29 cellular contexts compared by ENCODE assay signal in the genomic region with DNA sequence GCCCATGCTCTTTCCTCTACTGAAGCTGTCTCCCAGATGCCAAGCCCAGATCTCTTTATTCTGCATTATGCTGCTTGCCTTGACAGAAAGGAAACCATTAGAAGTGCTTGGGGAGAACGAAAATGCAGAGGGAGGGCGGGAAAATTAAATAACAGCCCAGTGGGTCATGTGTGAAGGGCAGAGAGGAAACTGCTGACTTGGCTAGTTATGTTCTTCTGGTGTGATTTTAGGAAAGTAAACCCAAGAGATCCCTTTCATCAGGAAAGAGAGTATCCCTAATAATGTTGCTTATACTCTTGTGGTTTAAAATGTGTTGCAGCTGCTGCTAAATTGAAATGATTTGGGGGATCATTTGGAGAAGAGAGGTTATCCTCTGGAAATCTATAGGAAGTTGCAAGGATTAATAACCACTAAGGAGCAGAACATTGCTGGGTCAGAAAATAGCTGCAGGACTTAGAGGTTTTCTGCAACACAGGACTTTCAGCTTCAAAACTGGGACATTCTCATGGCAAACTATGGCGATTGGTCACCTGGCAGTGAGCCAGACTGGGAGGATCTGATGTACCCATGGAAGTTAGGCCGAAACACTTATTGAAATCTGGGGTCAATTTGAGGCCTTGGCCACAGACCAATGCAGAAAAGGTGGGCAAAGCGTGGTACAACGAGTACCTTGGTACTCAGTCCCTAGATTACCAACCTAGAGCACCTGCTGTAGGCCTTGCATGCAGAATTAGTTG. TPM values are rescaled to one million over a fixed set of nuclear protein-coding genes. Genes with fewer than 3 reads are reported as not detected.
DNase-seq lines count a peak whose midpoint lies in the region; ATAC-seq, FAIRE-seq and TF ChIP-seq lines count a peak whose summit lies in the region.
"Had no signal": no experiment of that assay in that cellular context is flagged by ENCODE, and none has a peak within 500 bp of the region (broad histone marks: within the 10 kb centered on the region; RNA-seq: fewer than 3 reads in every experiment).

No MANE protein-coding gene starts in this region.

- POLR2A ChIA-PET in HepG2 (lab: Yijun Ruan, JAX), result no interaction called here

- DNase-seq in AG10803 (ENCODE audit: low read depth) (peak; percentile 32), GM23248 (peak; percentile 58), HepG2 (ENCODE audit: low spot score) (no peak), UCSD-AML1 (lab: John Stamatoyannopoulos, UW; ENCODE audit: unreplicated experiment) (no peak), NCI-H1436 treated with DMSO at 0.1 percent for 48 hours (lab: John Stamatoyannopoulos, UW) (no peak)
- DNase-seq in central memory CD8-positive, alpha-beta T cell (ENCODE audit: low spot score in 2 of 2), result no peak
- no peak for DNase-seq in activated T-helper 2 cell treated with anti-CD3 and anti-CD28 coated beads, Interferon-gamma antibody, Interleukin-2, Interleukin-4, amounts not matched to agents 10 μg/mL and 5 μg/mL and 100 μg/mL, durations not matched to agents 14 hours and 24 hours and 36 hours (ENCODE audit: low spot score)
- DNase-seq: activated CD4-positive, alpha-beta T cell treated with anti-CD3 and anti-CD28 coated beads for 36 hours; activated CD8-positive, alpha-beta T cell treated with anti-CD3 and anti-CD28 coated beads, Interleukin-2, amount 10 ng/mL, durations not matched to agents 7 days and 5 days; activated naive CD4-positive, alpha-beta T cell treated with anti-CD3 and anti-CD28 coated beads, Interleukin-2, amount 10 ng/mL, durations not matched to agents 7 days and 5 days; amygdala; brain microvascular endothelial cell; effector CD8-positive, alpha-beta T cell; GDM1; NCI-H1092 treated with DMSO at 0.1 percent for 48 hours; NCI-H187; NCI-H2171; NCI-H526; Peyer's patch; SHP77 treated with DMSO at 0.1 percent for 48 hours; SW 1271; transverse colon had no signal

- peaks cover 57% of the 10 kb centered on the region for H3F3A ChIP-seq in GM23248 (ENCODE audit: insufficient read depth)

- H3K9me3 ChIP-seq in GM23248 (ENCODE audit: low read depth), result no peaks in the 10 kb centered on the region
- no peaks in the 10 kb centered on the region for H3K9me3 ChIP-seq in HepG2 (ENCODE audit: low read length)
- H3K9me3 ChIP-seq: BLaER1, Peyer's patch, prostate gland, transverse colon had no signal

- peaks cover 5% of the 10 kb centered on the region for H3K36me3 Mint-ChIP-seq in central memory CD8-positive, alpha-beta T cell (ENCODE audit: insufficient read depth)
- H3K36me3 Mint-ChIP-seq in activated T-helper 2 cell treated with anti-CD3 and anti-CD28 coated beads, Interferon-gamma antibody, Interleukin-2, Interleukin-4, amounts not matched to agents 10 μg/mL and 5 μg/mL and 100 μg/mL, durations not matched to agents 14 hours and 24 hours and 36 hours (ENCODE audit: low read depth), result no peaks in the 10 kb centered on the region
- H3K36me3 Mint-ChIP-seq: activated naive CD4-positive, alpha-beta T cell treated with anti-CD3 and anti-CD28 coated beads, Interleukin-2, amount 10 ng/mL, durations not matched to agents 7 days and 5 days; mesothelial cell of epicardium; stimulated activated effector memory CD8-positive, alpha-beta T cell treated with anti-CD3 and anti-CD28 coated beads, Interleukin-12 subunit alpha, Interleukin-12 subunit beta, amount 100 ng/mL, for 72 hours had no signal

- H4K20me1 ChIP-seq in GM23248 (ENCODE audit: insufficient read depth) (no peaks in the 10 kb centered on the region), HepG2 (ENCODE audit: insufficient read depth, low read length) (no peaks in the 10 kb centered on the region)
- H4K20me1 ChIP-seq: BLaER1 had no signal

- in situ Hi-C loops in GM23248 (cut with MboI) (no loop called here), HepG2 (cut with HindIII; ENCODE audit: extremely low pct_ligation_motif_present, low pct_unique_long_range_greater_than_20kb) (no loop called here)

- intact Hi-C loops in HepG2 (cut with micrococcal nuclease; ENCODE audit: unreplicated experiment), result loop anchor here (10.0 kb wide), 1 partner anchor 673 kb away; no protein-coding TSS in a partner anchor
- intact Hi-C loops in activated T-helper 2 cell treated with anti-CD3 and anti-CD28 coated beads, Interferon-gamma antibody, Interleukin-2, Interleukin-4, amounts not matched to agents 10 μg/mL and 5 μg/mL and 100 μg/mL, durations not matched to agents 14 hours and 24 hours and 36 hours (cut with micrococcal nuclease), result loop anchor here (2.0 to 5.0 kb wide), 2 partner anchors 236 to 659 kb away; no protein-coding TSS in a partner anchor

- no TSS peak for BruUV-seq in HepG2 (replicated peaks; lab: Mats Ljungman, UMichigan)

- H3K79me2 ChIP-seq in GM23248 (ENCODE audit: insufficient read depth) (peaks cover 23% of the 10 kb centered on the region), HepG2 (ENCODE audit: insufficient read depth, low read length) (no peaks in the 10 kb centered on the region)

- CTCF ChIA-PET in HepG2 (lab: Yijun Ruan, JAX; ENCODE audit: low intra/inter-chr PET ratio, low total read pairs), result interaction anchor here (1.3 to 2.2 kb wide), 3 partner anchors 18 to 671 kb away, joined by 3 to 35 read pairs (median 5); no protein-coding TSS in a partner anchor

- H3K27ac ChIP-seq in GM23248 (no peak overlapping the region), HepG2 (ENCODE audit: extremely low read length, insufficient read depth, low read length) (no peak overlapping the region)
- H3K27ac ChIP-seq: BLaER1, brain microvascular endothelial cell, Peyer's patch, prostate gland, transverse colon, VCaP had no signal

- H3K9ac ChIP-seq in GM23248, result no peak overlapping the region
- H3K9ac ChIP-seq in HepG2 (ENCODE audit: insufficient read depth, low read depth, low read length), result no peak overlapping the region
- H3K9ac ChIP-seq: BLaER1 had no signal

- H3K36me3 ChIP-seq in GM23248 (ENCODE audit: low read depth) (no peaks in the 10 kb centered on the region), HepG2 (replicated peaks in 1 of 2; ENCODE audit: control insufficient read depth in 1 of 2, insufficient read depth in 2 of 2, low read length in 2 of 2) (no peaks in the 10 kb centered on the region)
- H3K36me3 ChIP-seq: BLaER1, brain microvascular endothelial cell, Peyer's patch, prostate gland, transverse colon had no signal

- H3K27me3 Mint-ChIP-seq in central memory CD8-positive, alpha-beta T cell, result no peaks in the 10 kb centered on the region
- H3K27me3 Mint-ChIP-seq in activated T-helper 2 cell treated with anti-CD3 and anti-CD28 coated beads, Interferon-gamma antibody, Interleukin-2, Interleukin-4, amounts not matched to agents 10 μg/mL and 5 μg/mL and 100 μg/mL, durations not matched to agents 14 hours and 24 hours and 36 hours (ENCODE audit: low read depth), result peaks cover 7% of the 10 kb centered on the region
- H3K27me3 Mint-ChIP-seq: activated CD4-positive, alpha-beta T cell treated with anti-CD3 and anti-CD28 coated beads for 36 hours had no signal

- H3K27me3 ChIP-seq in GM23248 (replicated peaks; ENCODE audit: insufficient read depth), result no peaks in the 10 kb centered on the region
- H3K27me3 ChIP-seq in HepG2 (ENCODE audit: control insufficient read depth in 1 of 2, insufficient read depth in 2 of 2, low read length in 2 of 2), result peaks cover 0 to 6% of the 10 kb centered on the region in 2 experiments; a peak in 1 of 5 replicates
- H3K27me3 ChIP-seq: BLaER1, brain microvascular endothelial cell, Peyer's patch, transverse colon had no signal

- H3K4me2 ChIP-seq in GM23248 (ENCODE audit: unreplicated experiment) (no peak overlapping the region), HepG2 (ENCODE audit: low read depth, low read length) (no peak overlapping the region)
- H3K4me2 ChIP-seq: BLaER1 had no signal

- no peaks in the 10 kb centered on the region for H3K9me2 ChIP-seq in GM23248 (ENCODE audit: insufficient read depth)

- H2AFZ ChIP-seq in GM23248, result no peak overlapping the region
- H2AFZ ChIP-seq in HepG2 (ENCODE audit: low read length), result no peak overlapping the region

- peaks cover 56% of the 10 kb centered on the region for H3K4me1 ChIP-seq in GM23248 (ENCODE audit: insufficient read depth)
- peaks cover 25% of the 10 kb centered on the region for H3K4me1 ChIP-seq in HepG2 (ENCODE audit: insufficient read depth, low read length)
- H3K4me1 ChIP-seq: BLaER1, prostate gland had no signal

- peak overlapping the region; percentile 30 for H3K27ac Mint-ChIP-seq in central memory CD8-positive, alpha-beta T cell (ENCODE audit: low read depth)
- no peak overlapping the region for H3K27ac Mint-ChIP-seq in activated T-helper 2 cell treated with anti-CD3 and anti-CD28 coated beads, Interferon-gamma antibody, Interleukin-2, Interleukin-4, amounts not matched to agents 10 μg/mL and 5 μg/mL and 100 μg/mL, durations not matched to agents 14 hours and 24 hours and 36 hours
- H3K27ac Mint-ChIP-seq: activated CD4-positive, alpha-beta T cell treated with anti-CD3 and anti-CD28 coated beads for 36 hours; activated CD8-positive, alpha-beta T cell treated with anti-CD3 and anti-CD28 coated beads, Interleukin-2, amount 10 ng/mL, durations not matched to agents 7 days and 5 days; activated naive CD4-positive, alpha-beta T cell treated with anti-CD3 and anti-CD28 coated beads, Interleukin-2, amount 10 ng/mL, durations not matched to agents 7 days and 5 days; stimulated activated effector memory CD8-positive, alpha-beta T cell treated with anti-CD3 and anti-CD28 coated beads, Interleukin-12 subunit alpha, Interleukin-12 subunit beta, amount 100 ng/mL, for 72 hours had no signal

- TF ChIP-seq RAD21 in HepG2 (CRISPR knock-in tag; IDR thresholded peaks at IDR 0.05), result no peak

- TF ChIP-seq CTCF in AG10803 (conservative IDR thresholded peaks at IDR 0.05; ENCODE audit: low read length) (no peak), HepG2 (CRISPR knock-in tag; IDR thresholded peaks at IDR 0.05) (no peak)

- WGBS in GM23248 (ENCODE audit: low coverage in 1 of 2, low lambda C conversion rate in 2 of 2, missing lambda C conversion rate in 2 of 2), 2 experiments, result 66% methylated on average over 6 of the region's 6 CpGs
- WGBS in HepG2 (ENCODE audit: low lambda C conversion rate), result 57% methylated on average over 6 of the region's 6 CpGs

- H3K9me3 Mint-ChIP-seq in central memory CD8-positive, alpha-beta T cell, result no peaks in the 10 kb centered on the region
- H3K9me3 Mint-ChIP-seq in activated T-helper 2 cell treated with anti-CD3 and anti-CD28 coated beads, Interferon-gamma antibody, Interleukin-2, Interleukin-4, amounts not matched to agents 10 μg/mL and 5 μg/mL and 100 μg/mL, durations not matched to agents 14 hours and 24 hours and 36 hours, result no peaks in the 10 kb centered on the region
- H3K9me3 Mint-ChIP-seq: activated naive CD4-positive, alpha-beta T cell treated with anti-CD3 and anti-CD28 coated beads, Interleukin-2, amount 10 ng/mL, durations not matched to agents 7 days and 5 days; mesothelial cell of epicardium; stimulated activated effector memory CD8-positive, alpha-beta T cell treated with anti-CD3 and anti-CD28 coated beads, Interleukin-12 subunit alpha, Interleukin-12 subunit beta, amount 100 ng/mL, for 72 hours had no signal

- H3K4me3 ChIP-seq in AG10803 (ENCODE audit: low read length) (no peak overlapping the region), GM23248 (no peak overlapping the region), HepG2 (replicated peaks in 1 of 3; ENCODE audit: insufficient read depth in 1 of 3, low read depth in 2 of 3, low read length in 3 of 3) (no peak overlapping the region)
- H3K4me3 ChIP-seq: BLaER1, Peyer's patch, prostate gland, transverse colon had no signal

- no peak for FAIRE-seq in HepG2 (lab: Jason Lieb, UNC)
- FAIRE-seq: colon, keratinocyte had no signal

- TF ChIP-seq EP300 in HepG2 (IDR thresholded peaks at IDR 0.05; ENCODE audit: low read depth in 2 of 2, low read length in 2 of 2) (no peak), HepG2 (CRISPR knock-in tag; IDR thresholded peaks at IDR 0.05; ENCODE audit: borderline replicate concordance) (no peak)

- H3K4me3 Mint-ChIP-seq in central memory CD8-positive, alpha-beta T cell, result no peak overlapping the region
- H3K4me3 Mint-ChIP-seq in activated T-helper 2 cell treated with anti-CD3 and anti-CD28 coated beads, Interferon-gamma antibody, Interleukin-2, Interleukin-4, amounts not matched to agents 10 μg/mL and 5 μg/mL and 100 μg/mL, durations not matched to agents 14 hours and 24 hours and 36 hours (ENCODE audit: low read depth), result no peak overlapping the region
- H3K4me3 Mint-ChIP-seq: activated CD4-positive, alpha-beta T cell treated with anti-CD3 and anti-CD28 coated beads for 36 hours; activated CD8-positive, alpha-beta T cell treated with anti-CD3 and anti-CD28 coated beads, Interleukin-2, amount 10 ng/mL, durations not matched to agents 7 days and 5 days; activated naive CD4-positive, alpha-beta T cell treated with anti-CD3 and anti-CD28 coated beads, Interleukin-2, amount 10 ng/mL, durations not matched to agents 7 days and 5 days; mesothelial cell of epicardium; stimulated activated effector memory CD8-positive, alpha-beta T cell treated with anti-CD3 and anti-CD28 coated beads, Interleukin-12 subunit alpha, Interleukin-12 subunit beta, amount 100 ng/mL, for 72 hours had no signal

- TF ChIP-seq POLR2A in HepG2 (IDR thresholded peaks at IDR 0.05; ENCODE audit: insufficient read depth in 1 of 2, low read depth in 2 of 2, low read length in 2 of 2), result no peak

- no peaks in the 10 kb centered on the region for H3K4me1 Mint-ChIP-seq in central memory CD8-positive, alpha-beta T cell
- H3K4me1 Mint-ChIP-seq in activated T-helper 2 cell treated with anti-CD3 and anti-CD28 coated beads, Interferon-gamma antibody, Interleukin-2, Interleukin-4, amounts not matched to agents 10 μg/mL and 5 μg/mL and 100 μg/mL, durations not matched to agents 14 hours and 24 hours and 36 hours (ENCODE audit: low read depth), result no peaks in the 10 kb centered on the region
- H3K4me1 Mint-ChIP-seq: activated CD4-positive, alpha-beta T cell treated with anti-CD3 and anti-CD28 coated beads for 36 hours; activated naive CD4-positive, alpha-beta T cell treated with anti-CD3 and anti-CD28 coated beads, Interleukin-2, amount 10 ng/mL, durations not matched to agents 7 days and 5 days; stimulated activated effector memory CD8-positive, alpha-beta T cell treated with anti-CD3 and anti-CD28 coated beads, Interleukin-12 subunit alpha, Interleukin-12 subunit beta, amount 100 ng/mL, for 72 hours had no signal

- ATAC-seq in central memory CD8-positive, alpha-beta T cell (replicated peaks; ENCODE audit: extremely low read depth, poor library complexity, severe bottlenecking), result no peak
- ATAC-seq in HepG2, result no peak
- ATAC-seq: activated CD8-positive, alpha-beta T cell treated with anti-CD3 and anti-CD28 coated beads, Interleukin-2, amount 10 ng/mL, durations not matched to agents 7 days and 5 days; stimulated activated effector memory CD8-positive, alpha-beta T cell treated with anti-CD3 and anti-CD28 coated beads, Interleukin-12 subunit alpha, Interleukin-12 subunit beta, amount 100 ng/mL, for 72 hours had no signal

RNA-seq across cellular contexts. Expression of a gene that starts 34.5 kb away (rescaled TPM):
- total RNA-seq in GM23248 (2014; rRNA removed; shearing (Covaris generic)), result 20.9 and 29.8 TPM in 2 replicates
- polyA plus RNA-seq in GM23248 (2016; fragmentation: Nextera tagmentation; extraction: Ambion mirVana) (36.3 and 36.9 TPM in 2 replicates), HepG2 (2011; rRNA removed) (7.1 and 10.7 TPM in 2 replicates)
- total RNA-seq in HepG2 (2016; rRNA removed; fragmentation: Illumina TruSeq; extraction: Trizol), result 20.1 and 27.7 TPM in 2 replicates
- 7.2 and 8.6 TPM in 2 replicates for total RNA-seq in HepG2 (2016; cell fraction: cytosol; rRNA removed; fragmentation: Illumina TruSeq; extraction: Trizol; ENCODE audit: low read depth)
- 21.8 and 30.2 TPM in 2 replicates for total RNA-seq in HepG2 (2016; cell fraction: insoluble cytoplasmic fraction; rRNA removed; fragmentation: Illumina TruSeq; extraction: Trizol)
- 11.7 and 13.1 TPM in 2 replicates for total RNA-seq in HepG2 (2016; cell fraction: membrane; rRNA removed; fragmentation: Illumina TruSeq; extraction: Trizol)
- 11.9 and 12.5 TPM in 2 replicates for total RNA-seq in HepG2 (2016; cell fraction: nucleus; rRNA removed; fragmentation: Illumina TruSeq; extraction: Trizol)
- polyA plus RNA-seq in HepG2 (2011; cell fraction: cytosol; rRNA removed), result 2.9 and 5.3 TPM in 2 replicates
- polyA plus RNA-seq in HepG2 (2011; cell fraction: nucleus; rRNA removed), result 3.3 and 4.4 TPM in 2 replicates
- 19.6 and 22.5 TPM in 2 replicates for polyA plus RNA-seq in HepG2 (2012)
- 7.6 and 8.0 TPM in 2 replicates for polyA plus RNA-seq in HepG2 (2016; cell fraction: cytosol; fragmentation: Illumina TruSeq; extraction: Trizol; ENCODE audit: low read depth)
- polyA plus RNA-seq in HepG2 (2016; cell fraction: insoluble cytoplasmic fraction; fragmentation: Illumina TruSeq; extraction: Trizol; ENCODE audit: low read depth), result 28.7 and 29.0 TPM in 2 replicates
- polyA plus RNA-seq in HepG2 (2016; cell fraction: membrane; fragmentation: Illumina TruSeq; extraction: Trizol; ENCODE audit: low read depth), result 9.3 TPM in 2 replicates
- polyA plus RNA-seq in HepG2 (2016; cell fraction: nucleus; fragmentation: Illumina TruSeq; extraction: Trizol; ENCODE audit: insufficient read depth, low read depth), result 11.8 and 12.8 TPM in 2 replicates
- 5.7 and 6.6 TPM in 2 replicates for polyA minus RNA-seq in HepG2 (2011; rRNA and poly(A)+ RNA removed; ENCODE audit: low replicate concordance)
- 8.4 and 9.8 TPM in 2 replicates for polyA minus RNA-seq in HepG2 (2011; cell fraction: cytosol; rRNA and poly(A)+ RNA removed)
- 25.0 and 26.4 TPM in 2 replicates for polyA minus RNA-seq in HepG2 (2011; cell fraction: nucleus; rRNA and poly(A)+ RNA removed)
- total RNA-seq in activated T-helper 2 cell treated with anti-CD3 and anti-CD28 coated beads, Interferon-gamma antibody, Interleukin-2, Interleukin-4, amounts not matched to agents 10 μg/mL and 5 μg/mL and 100 μg/mL, durations not matched to agents 14 hours and 24 hours and 36 hours, result 11.1 and 14.0 TPM in 2 replicates

RNA-seq across cellular contexts. Expression of a gene that starts 34.7 kb away (rescaled TPM):
- total RNA-seq in GM23248 (2014; rRNA removed; shearing (Covaris generic)), result 34.4 and 36.0 TPM in 2 replicates
- polyA plus RNA-seq in GM23248 (2016; fragmentation: Nextera tagmentation; extraction: Ambion mirVana), result 52.2 and 56.5 TPM in 2 replicates
- 37.8 and 53.2 TPM in 2 replicates for total RNA-seq in HepG2 (2016; rRNA removed; fragmentation: Illumina TruSeq; extraction: Trizol)
- 38.8 and 39.9 TPM in 2 replicates for total RNA-seq in HepG2 (2016; cell fraction: cytosol; rRNA removed; fragmentation: Illumina TruSeq; extraction: Trizol; ENCODE audit: low read depth)
- total RNA-seq in HepG2 (2016; cell fraction: insoluble cytoplasmic fraction; rRNA removed; fragmentation: Illumina TruSeq; extraction: Trizol), result 36.4 and 55.8 TPM in 2 replicates
- total RNA-seq in HepG2 (2016; cell fraction: membrane; rRNA removed; fragmentation: Illumina TruSeq; extraction: Trizol), result 48.7 and 54.0 TPM in 2 replicates
- 73.3 and 84.2 TPM in 2 replicates for total RNA-seq in HepG2 (2016; cell fraction: nucleus; rRNA removed; fragmentation: Illumina TruSeq; extraction: Trizol)
- 73.6 and 90.2 TPM in 2 replicates for polyA plus RNA-seq in HepG2 (2011; rRNA removed)
- polyA plus RNA-seq in HepG2 (2011; cell fraction: cytosol; rRNA removed), result 29.3 and 45.8 TPM in 2 replicates
- 33.9 and 45.5 TPM in 2 replicates for polyA plus RNA-seq in HepG2 (2011; cell fraction: nucleus; rRNA removed)
- polyA plus RNA-seq in HepG2 (2012), result 47.8 and 64.6 TPM in 2 replicates
- polyA plus RNA-seq in HepG2 (2016; cell fraction: cytosol; fragmentation: Illumina TruSeq; extraction: Trizol; ENCODE audit: low read depth), result 49.0 and 67.5 TPM in 2 replicates
- polyA plus RNA-seq in HepG2 (2016; cell fraction: insoluble cytoplasmic fraction; fragmentation: Illumina TruSeq; extraction: Trizol; ENCODE audit: low read depth), result 39.6 and 42.5 TPM in 2 replicates
- polyA plus RNA-seq in HepG2 (2016; cell fraction: membrane; fragmentation: Illumina TruSeq; extraction: Trizol; ENCODE audit: low read depth), result 52.4 and 65.1 TPM in 2 replicates
- polyA plus RNA-seq in HepG2 (2016; cell fraction: nucleus; fragmentation: Illumina TruSeq; extraction: Trizol; ENCODE audit: insufficient read depth, low read depth), result 97.0 and 101 TPM in 2 replicates
- polyA minus RNA-seq in HepG2 (2011; rRNA and poly(A)+ RNA removed; ENCODE audit: low replicate concordance), result 10.2 and 29.3 TPM in 2 replicates
- 19.8 and 25.3 TPM in 2 replicates for polyA minus RNA-seq in HepG2 (2011; cell fraction: cytosol; rRNA and poly(A)+ RNA removed)
- polyA minus RNA-seq in HepG2 (2011; cell fraction: nucleus; rRNA and poly(A)+ RNA removed), result 99.8 and 108 TPM in 2 replicates
- 24.8 and 27.4 TPM in 2 replicates for total RNA-seq in activated T-helper 2 cell treated with anti-CD3 and anti-CD28 coated beads, Interferon-gamma antibody, Interleukin-2, Interleukin-4, amounts not matched to agents 10 μg/mL and 5 μg/mL and 100 μg/mL, durations not matched to agents 14 hours and 24 hours and 36 hours

RNA-seq across cellular contexts. Expression of a gene that starts 47.6 kb away (rescaled TPM):
- total RNA-seq in GM23248 (2014; rRNA removed; shearing (Covaris generic)), result 186 and 243 TPM in 2 replicates
- polyA plus RNA-seq in GM23248 (2016; fragmentation: Nextera tagmentation; extraction: Ambion mirVana) (96.9 and 101 TPM in 2 replicates), HepG2 (2011; rRNA removed) (11.8 and 14.8 TPM in 2 replicates)
- 17.6 and 27.6 TPM in 2 replicates for total RNA-seq in HepG2 (2016; rRNA removed; fragmentation: Illumina TruSeq; extraction: Trizol)
- 2.0 and 2.7 TPM in 2 replicates for total RNA-seq in HepG2 (2016; cell fraction: cytosol; rRNA removed; fragmentation: Illumina TruSeq; extraction: Trizol; ENCODE audit: low read depth)
- 18.1 and 27.9 TPM in 2 replicates for total RNA-seq in HepG2 (2016; cell fraction: insoluble cytoplasmic fraction; rRNA removed; fragmentation: Illumina TruSeq; extraction: Trizol)
- total RNA-seq in HepG2 (2016; cell fraction: membrane; rRNA removed; fragmentation: Illumina TruSeq; extraction: Trizol), result 11.9 and 12.4 TPM in 2 replicates
- 25.5 and 27.6 TPM in 2 replicates for total RNA-seq in HepG2 (2016; cell fraction: nucleus; rRNA removed; fragmentation: Illumina TruSeq; extraction: Trizol)
- polyA plus RNA-seq in HepG2 (2011; cell fraction: cytosol; rRNA removed), result 7.2 and 9.3 TPM in 2 replicates
- polyA plus RNA-seq in HepG2 (2011; cell fraction: nucleus; rRNA removed), result 9.0 and 9.5 TPM in 2 replicates
- polyA plus RNA-seq in HepG2 (2012), result 13.8 and 14.6 TPM in 2 replicates
- 1.1 and 1.4 TPM in 2 replicates for polyA plus RNA-seq in HepG2 (2016; cell fraction: cytosol; fragmentation: Illumina TruSeq; extraction: Trizol; ENCODE audit: low read depth)
- 22.5 and 24.5 TPM in 2 replicates for polyA plus RNA-seq in HepG2 (2016; cell fraction: insoluble cytoplasmic fraction; fragmentation: Illumina TruSeq; extraction: Trizol; ENCODE audit: low read depth)
- polyA plus RNA-seq in HepG2 (2016; cell fraction: membrane; fragmentation: Illumina TruSeq; extraction: Trizol; ENCODE audit: low read depth), result 6.5 and 7.3 TPM in 2 replicates
- polyA plus RNA-seq in HepG2 (2016; cell fraction: nucleus; fragmentation: Illumina TruSeq; extraction: Trizol; ENCODE audit: insufficient read depth, low read depth), result 18.1 and 19.5 TPM in 2 replicates
- polyA minus RNA-seq in HepG2 (2011; rRNA and poly(A)+ RNA removed; ENCODE audit: low replicate concordance), result 14.3 and 32.7 TPM in 2 replicates
- polyA minus RNA-seq in HepG2 (2011; cell fraction: cytosol; rRNA and poly(A)+ RNA removed), result 18.6 and 19.3 TPM in 2 replicates
- 74.9 and 75.8 TPM in 2 replicates for polyA minus RNA-seq in HepG2 (2011; cell fraction: nucleus; rRNA and poly(A)+ RNA removed)
- 6.2 and 6.7 TPM in 2 replicates for total RNA-seq in activated T-helper 2 cell treated with anti-CD3 and anti-CD28 coated beads, Interferon-gamma antibody, Interleukin-2, Interleukin-4, amounts not matched to agents 10 μg/mL and 5 μg/mL and 100 μg/mL, durations not matched to agents 14 hours and 24 hours and 36 hours

Comparison
In these comparisons a context has a peak if more than half of its experiments do, and no peak if none do; other contexts are left out.
1. DNase-seq: peak in AG10803 (single experiment) and GM23248 (single experiment); none in central memory CD8-positive, alpha-beta T cell (0 of 2), HepG2 (single experiment), UCSD-AML1 (single experiment), NCI-H1436 treated with DMSO at 0.1 percent for 48 hours (single experiment) and activated T-helper 2 cell treated with anti-CD3 and anti-CD28 coated beads, Interferon-gamma antibody, Interleukin-2, Interleukin-4, amounts not matched to agents 10 μg/mL and 5 μg/mL and 100 μg/mL, durations not matched to agents 14 hours and 24 hours and 36 hours (single experiment).